Comparison of ENCODE assay signal across 12 cellular contexts in the genomic region with DNA sequence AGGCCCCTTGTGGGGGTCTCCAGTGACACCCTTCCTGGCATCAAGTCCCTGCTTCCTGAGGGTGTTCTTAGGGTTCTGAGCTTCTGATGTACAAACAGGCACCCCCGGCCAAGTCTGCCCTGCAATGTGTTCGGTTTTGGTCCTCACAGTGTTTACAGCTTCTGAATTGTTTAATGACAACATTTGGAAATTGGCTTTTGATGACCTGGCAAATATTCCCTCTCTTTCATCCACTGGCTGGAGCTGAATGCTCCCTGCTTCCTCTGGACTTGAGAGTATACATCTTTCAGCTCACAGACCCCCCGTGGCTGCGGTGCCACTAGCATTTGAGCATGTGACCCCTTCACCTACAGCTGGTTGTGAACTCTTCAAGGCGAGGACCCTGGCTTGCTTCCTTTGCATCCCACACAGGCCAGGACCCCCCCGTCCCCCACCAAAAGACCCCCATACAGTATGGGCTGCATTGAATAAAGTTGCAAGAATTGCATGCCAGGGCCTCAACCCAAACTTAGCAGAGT.
DNase-seq lines count a peak whose midpoint lies in the region; ATAC-seq, FAIRE-seq and TF ChIP-seq lines count a peak whose summit lies in the region.
"Had no signal": no experiment of that assay in that cellular context is flagged by ENCODE, and none has a peak within 500 bp of the region (broad histone marks: within the 10 kb centered on the region; RNA-seq: fewer than 3 reads in every experiment).

No MANE protein-coding gene starts in this region.

- H3K9me3 Mint-ChIP-seq in activated T-helper 17 cell treated with anti-CD3 and anti-CD28 coated beads, Interleukin-2, amount 50 U/mL, for 72 hours, result no peaks in the 10 kb centered on the region

- peaks cover 0 to 46% (median 14%) of the 10 kb centered on the region in 11 experiments; a peak in 12 of 22 replicates for H3K36me3 ChIP-seq in BLaER1 treated with 17β-estradiol and CSF1 and Interleukin-3, amounts not matched to agents 10 nM and 100 nM
- H3K36me3 ChIP-seq in kidney (ENCODE audit: control insufficient read depth in 1 of 2, insufficient read depth in 2 of 2, low read length in 2 of 2) (no peaks in the 10 kb centered on the region), aorta (ENCODE audit: control insufficient read depth in 1 of 2, insufficient read depth in 2 of 2, low read length in 1 of 2) (no peaks in the 10 kb centered on the region), vagina (no peaks in the 10 kb centered on the region)
- H3K36me3 ChIP-seq: BE2C had no signal

- no peak for ATAC-seq in activated T-helper 17 cell treated with anti-CD3 and anti-CD28 coated beads, Interleukin-2, amount 50 U/mL, for 72 hours (replicated peaks)
- no peak for ATAC-seq in aorta (ENCODE audit: low FRiP score)

- peak overlapping the region in 5 of 11 experiments; percentile 13 to 66 (median 51); a peak in 6 of 22 replicates for H3K27ac ChIP-seq in BLaER1 treated with 17β-estradiol and CSF1 and Interleukin-3, amounts not matched to agents 10 nM and 100 nM
- H3K27ac ChIP-seq in kidney (ENCODE audit: low read depth in 2 of 2, low read length in 2 of 2) (no peak overlapping the region), aorta (ENCODE audit: low read depth in 1 of 2, low read length in 2 of 2) (no peak overlapping the region), vagina (no peak overlapping the region)
- H3K27ac ChIP-seq: GM23248 had no signal

- H3K4me2 ChIP-seq in BLaER1 treated with 17β-estradiol and CSF1 and Interleukin-3, amounts not matched to agents 10 nM and 100 nM, result peak overlapping the region in 9 of 11 experiments; percentile 76 to 93 (median 87); a peak in 15 of 22 replicates

- H3K9ac ChIP-seq in BLaER1 treated with 17β-estradiol and CSF1 and Interleukin-3, amounts not matched to agents 10 nM and 100 nM, result 0 out of 22 replicates have a peak overlapping the region, but pooled peaks of 1 of the 11 experiments have one; percentile 61
- H3K9ac ChIP-seq in kidney (ENCODE audit: low read length in 2 of 2), result no peak overlapping the region
- H3K9ac ChIP-seq: GM23248 had no signal

- WGBS in aorta, 2 donors, result 92 to 93% methylated on average over 6 of the region's 6 CpGs

- TF ChIP-seq CTCF in kidney (IDR thresholded peaks at IDR 0.05; ENCODE audit: borderline replicate concordance, extremely low read depth, insufficient read depth) (no peak), vagina (IDR thresholded peaks at IDR 0.05) (no peak)

- no peak for FAIRE-seq in kidney (lab: Jason Lieb, UNC)
- FAIRE-seq: A204.1 had no signal

- peaks cover 0 to 7% (median 0%) of the 10 kb centered on the region in 11 experiments; a peak in 2 of 22 replicates for H3K9me3 ChIP-seq in BLaER1 treated with 17β-estradiol and CSF1 and Interleukin-3, amounts not matched to agents 10 nM and 100 nM (replicated peaks in 1 of 11)
- H3K9me3 ChIP-seq in kidney (ENCODE audit: control insufficient read depth in 1 of 2, low read length in 2 of 2) (no peaks in the 10 kb centered on the region), aorta (ENCODE audit: control insufficient read depth, low read length) (no peaks in the 10 kb centered on the region), vagina (no peaks in the 10 kb centered on the region)
- H3K9me3 ChIP-seq: BE2C had no signal

- DNase-seq in kidney (peak; percentile 37), aorta (peak; percentile 12 to 60), vagina (ENCODE audit: extremely low spot score in 2 of 2) (no peak)
- no peak for DNase-seq in activated CD4-positive, alpha-beta T cell treated with anti-CD3 and anti-CD28 coated beads, Interleukin-2, amount 50 U/mL, for 4 hours
- no peak for DNase-seq in activated CD4-positive, alpha-beta T cell treated with anti-CD3 and anti-CD28 coated beads, Interleukin-2, amount 50 U/mL, for 48 hours
- DNase-seq: BE2C, DMS53, GM23248, H7 had no signal

- H4K20me1 ChIP-seq in BLaER1 treated with 17β-estradiol and CSF1 and Interleukin-3, amounts not matched to agents 10 nM and 100 nM, result peaks cover 0 to 24% (median 0%) of the 10 kb centered on the region in 11 experiments; a peak in 4 of 22 replicates

- intact Hi-C loops in kidney (cut with DNase I) (no loop called here), aorta (cut with DNase I) (no loop called here), vagina (cut with DNase I) (no loop called here)

- peak overlapping the region; percentile 4 for H3K27ac Mint-ChIP-seq in activated T-helper 17 cell treated with anti-CD3 and anti-CD28 coated beads, Interleukin-2, amount 50 U/mL, for 72 hours

- peaks cover 10% of the 10 kb centered on the region for H3K36me3 Mint-ChIP-seq in activated T-helper 17 cell treated with anti-CD3 and anti-CD28 coated beads, Interleukin-2, amount 50 U/mL, for 72 hours (ENCODE audit: low read depth)

- H3K4me3 ChIP-seq in BLaER1 treated with 17β-estradiol and CSF1 and Interleukin-3, amounts not matched to agents 10 nM and 100 nM, result no peak overlapping the region
- H3K4me3 ChIP-seq in kidney (ENCODE audit: low read length in 2 of 2), result no peak overlapping the region
- H3K4me3 ChIP-seq in aorta (ENCODE audit: low read length in 2 of 2), result no peak overlapping the region
- no peak overlapping the region for H3K4me3 ChIP-seq in vagina
- H3K4me3 ChIP-seq: GM23248 had no signal

- no peaks in the 10 kb centered on the region for H3K27me3 ChIP-seq in BLaER1 treated with 17β-estradiol and CSF1 and Interleukin-3, amounts not matched to agents 10 nM and 100 nM
- H3K27me3 ChIP-seq in aorta (ENCODE audit: control insufficient read depth in 1 of 2, insufficient read depth in 2 of 2, low read length in 1 of 2), result no peaks in the 10 kb centered on the region
- H3K27me3 ChIP-seq in vagina, result no peaks in the 10 kb centered on the region
- H3K27me3 ChIP-seq: BE2C had no signal

- no peaks in the 10 kb centered on the region for H3K27me3 Mint-ChIP-seq in activated T-helper 17 cell treated with anti-CD3 and anti-CD28 coated beads, Interleukin-2, amount 50 U/mL, for 72 hours

- TF ChIP-seq POLR2A in vagina (IDR thresholded peaks at IDR 0.05), result no peak

- no peaks in the 10 kb centered on the region for H3K4me1 Mint-ChIP-seq in activated T-helper 17 cell treated with anti-CD3 and anti-CD28 coated beads, Interleukin-2, amount 50 U/mL, for 72 hours

- peaks cover 24 to 44% (median 34%) of the 10 kb centered on the region in 10 experiments for H3K4me1 ChIP-seq in BLaER1 treated with 17β-estradiol and CSF1 and Interleukin-3, amounts not matched to agents 10 nM and 100 nM
- H3K4me1 ChIP-seq in kidney (ENCODE audit: control insufficient read depth in 1 of 2, insufficient read depth in 1 of 2, low read depth in 1 of 2, low read length in 2 of 2) (no peaks in the 10 kb centered on the region), aorta (ENCODE audit: control insufficient read depth in 1 of 2, insufficient read depth in 2 of 2, low read length in 2 of 2) (no peaks in the 10 kb centered on the region), vagina (peaks cover 1% of the 10 kb centered on the region)
- H3K4me1 ChIP-seq: BE2C had no signal

- H3K4me3 Mint-ChIP-seq in activated T-helper 17 cell treated with anti-CD3 and anti-CD28 coated beads, Interleukin-2, amount 50 U/mL, for 72 hours, result no peak overlapping the region

Comparison
In these comparisons a context has a peak if more than half of its experiments do, and no peak if none do; other contexts are left out.
1. DNase-seq: peak in kidney (single experiment) and aorta (2 of 2); none in activated CD4-positive, alpha-beta T cell treated with anti-CD3 and anti-CD28 coated beads, Interleukin-2, amount 50 U/mL, for 4 hours (0 of 2), vagina (0 of 2) and activated CD4-positive, alpha-beta T cell treated with anti-CD3 and anti-CD28 coated beads, Interleukin-2, amount 50 U/mL, for 48 hours (0 of 2).